ENCODE assay signal across 1 cellular context in the genomic region with DNA sequence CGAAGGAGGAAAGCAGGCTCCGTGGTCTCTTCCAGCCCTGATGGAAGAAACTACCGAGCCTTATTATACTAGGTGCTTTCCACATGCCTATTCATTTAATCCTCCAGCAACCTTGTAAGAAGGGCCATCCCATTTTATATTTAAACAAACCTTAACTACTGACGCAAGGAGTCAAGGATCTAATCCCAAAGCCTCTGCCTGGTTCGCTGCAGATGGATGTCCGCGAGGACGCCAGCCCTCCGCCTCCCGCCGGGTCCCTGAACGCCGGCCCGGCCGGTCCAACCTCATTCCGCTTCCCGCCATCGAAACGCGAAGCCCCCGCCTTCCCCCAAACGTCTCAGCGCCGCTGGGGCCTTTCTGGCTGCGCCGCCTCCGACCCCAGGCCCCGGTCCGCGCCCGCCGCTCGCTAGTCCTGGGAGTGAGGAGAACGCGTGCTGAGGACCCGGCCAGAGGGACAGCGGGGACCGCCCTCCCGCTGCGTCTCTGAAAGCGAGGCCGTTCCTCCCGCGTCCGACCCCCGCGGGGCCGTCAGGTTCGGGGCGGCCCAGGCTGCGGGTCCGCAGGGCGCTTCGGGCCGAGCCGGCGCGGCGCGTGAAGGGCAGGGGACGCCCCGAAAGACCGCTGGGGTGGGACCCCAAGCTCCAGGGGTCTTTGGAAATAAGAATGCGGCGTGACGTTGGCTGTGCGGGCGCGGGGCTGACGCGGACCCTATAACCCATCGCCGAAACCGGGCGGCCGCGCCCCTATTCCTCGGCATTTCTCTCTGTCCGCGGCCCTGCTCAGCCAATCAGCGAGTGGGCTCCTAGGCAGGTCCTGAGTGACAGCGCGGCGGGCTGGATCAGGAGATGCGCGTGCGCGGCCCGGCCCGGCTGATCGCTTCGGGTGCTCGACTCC.
TF ChIP-seq lines count a peak whose summit lies in the region.

No MANE protein-coding gene starts in this region.

TF ChIP-seq in HepG2, 621 proteins besides CTCF, POLR2A, EP300 and RAD21 (continued from another document and continues in another):
- TF ChIP-seq, protein P1, sequence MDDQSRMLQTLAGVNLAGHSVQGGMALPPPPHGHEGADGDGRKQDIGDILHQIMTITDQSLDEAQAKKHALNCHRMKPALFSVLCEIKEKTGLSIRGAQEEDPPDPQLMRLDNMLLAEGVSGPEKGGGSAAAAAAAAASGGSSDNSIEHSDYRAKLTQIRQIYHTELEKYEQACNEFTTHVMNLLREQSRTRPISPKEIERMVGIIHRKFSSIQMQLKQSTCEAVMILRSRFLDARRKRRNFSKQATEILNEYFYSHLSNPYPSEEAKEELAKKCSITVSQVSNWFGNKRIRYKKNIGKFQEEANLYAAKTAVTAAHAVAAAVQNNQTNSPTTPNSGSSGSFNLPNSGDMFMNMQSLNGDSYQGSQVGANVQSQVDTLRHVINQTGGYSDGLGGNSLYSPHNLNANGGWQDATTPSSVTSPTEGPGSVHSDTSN (CRISPR knock-in tag; IDR thresholded peaks at IDR 0.05; ENCODE audit: borderline replicate concordance), result no peak
- TF ChIP-seq ZBTB1 (CRISPR knock-in tag; IDR thresholded peaks at IDR 0.05; ENCODE audit: borderline replicate concordance), result no peak
- TF ChIP-seq, protein P2, sequence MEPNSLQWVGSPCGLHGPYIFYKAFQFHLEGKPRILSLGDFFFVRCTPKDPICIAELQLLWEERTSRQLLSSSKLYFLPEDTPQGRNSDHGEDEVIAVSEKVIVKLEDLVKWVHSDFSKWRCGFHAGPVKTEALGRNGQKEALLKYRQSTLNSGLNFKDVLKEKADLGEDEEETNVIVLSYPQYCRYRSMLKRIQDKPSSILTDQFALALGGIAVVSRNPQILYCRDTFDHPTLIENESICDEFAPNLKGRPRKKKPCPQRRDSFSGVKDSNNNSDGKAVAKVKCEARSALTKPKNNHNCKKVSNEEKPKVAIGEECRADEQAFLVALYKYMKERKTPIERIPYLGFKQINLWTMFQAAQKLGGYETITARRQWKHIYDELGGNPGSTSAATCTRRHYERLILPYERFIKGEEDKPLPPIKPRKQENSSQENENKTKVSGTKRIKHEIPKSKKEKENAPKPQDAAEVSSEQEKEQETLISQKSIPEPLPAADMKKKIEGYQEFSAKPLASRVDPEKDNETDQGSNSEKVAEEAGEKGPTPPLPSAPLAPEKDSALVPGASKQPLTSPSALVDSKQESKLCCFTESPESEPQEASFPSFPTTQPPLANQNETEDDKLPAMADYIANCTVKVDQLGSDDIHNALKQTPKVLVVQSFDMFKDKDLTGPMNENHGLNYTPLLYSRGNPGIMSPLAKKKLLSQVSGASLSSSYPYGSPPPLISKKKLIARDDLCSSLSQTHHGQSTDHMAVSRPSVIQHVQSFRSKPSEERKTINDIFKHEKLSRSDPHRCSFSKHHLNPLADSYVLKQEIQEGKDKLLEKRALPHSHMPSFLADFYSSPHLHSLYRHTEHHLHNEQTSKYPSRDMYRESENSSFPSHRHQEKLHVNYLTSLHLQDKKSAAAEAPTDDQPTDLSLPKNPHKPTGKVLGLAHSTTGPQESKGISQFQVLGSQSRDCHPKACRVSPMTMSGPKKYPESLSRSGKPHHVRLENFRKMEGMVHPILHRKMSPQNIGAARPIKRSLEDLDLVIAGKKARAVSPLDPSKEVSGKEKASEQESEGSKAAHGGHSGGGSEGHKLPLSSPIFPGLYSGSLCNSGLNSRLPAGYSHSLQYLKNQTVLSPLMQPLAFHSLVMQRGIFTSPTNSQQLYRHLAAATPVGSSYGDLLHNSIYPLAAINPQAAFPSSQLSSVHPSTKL (CRISPR knock-in tag; IDR thresholded peaks at IDR 0.05), result no peak
- TF ChIP-seq GABPB1 (CRISPR knock-in tag; IDR thresholded peaks at IDR 0.05), result no peak
- no peak for TF ChIP-seq ZNF746 (CRISPR knock-in tag; IDR thresholded peaks at IDR 0.05)
- TF ChIP-seq IKZF1 (IDR thresholded peaks at IDR 0.05), result no peak
- peak; percentile 68 for TF ChIP-seq AGO2 (optimal IDR thresholded peaks at IDR 0.05; ENCODE audit: low read depth, low read length)
- no peak for TF ChIP-seq SP140L (CRISPR knock-in tag; IDR thresholded peaks at IDR 0.05; ENCODE audit: borderline replicate concordance)
- TF ChIP-seq, protein P3, sequence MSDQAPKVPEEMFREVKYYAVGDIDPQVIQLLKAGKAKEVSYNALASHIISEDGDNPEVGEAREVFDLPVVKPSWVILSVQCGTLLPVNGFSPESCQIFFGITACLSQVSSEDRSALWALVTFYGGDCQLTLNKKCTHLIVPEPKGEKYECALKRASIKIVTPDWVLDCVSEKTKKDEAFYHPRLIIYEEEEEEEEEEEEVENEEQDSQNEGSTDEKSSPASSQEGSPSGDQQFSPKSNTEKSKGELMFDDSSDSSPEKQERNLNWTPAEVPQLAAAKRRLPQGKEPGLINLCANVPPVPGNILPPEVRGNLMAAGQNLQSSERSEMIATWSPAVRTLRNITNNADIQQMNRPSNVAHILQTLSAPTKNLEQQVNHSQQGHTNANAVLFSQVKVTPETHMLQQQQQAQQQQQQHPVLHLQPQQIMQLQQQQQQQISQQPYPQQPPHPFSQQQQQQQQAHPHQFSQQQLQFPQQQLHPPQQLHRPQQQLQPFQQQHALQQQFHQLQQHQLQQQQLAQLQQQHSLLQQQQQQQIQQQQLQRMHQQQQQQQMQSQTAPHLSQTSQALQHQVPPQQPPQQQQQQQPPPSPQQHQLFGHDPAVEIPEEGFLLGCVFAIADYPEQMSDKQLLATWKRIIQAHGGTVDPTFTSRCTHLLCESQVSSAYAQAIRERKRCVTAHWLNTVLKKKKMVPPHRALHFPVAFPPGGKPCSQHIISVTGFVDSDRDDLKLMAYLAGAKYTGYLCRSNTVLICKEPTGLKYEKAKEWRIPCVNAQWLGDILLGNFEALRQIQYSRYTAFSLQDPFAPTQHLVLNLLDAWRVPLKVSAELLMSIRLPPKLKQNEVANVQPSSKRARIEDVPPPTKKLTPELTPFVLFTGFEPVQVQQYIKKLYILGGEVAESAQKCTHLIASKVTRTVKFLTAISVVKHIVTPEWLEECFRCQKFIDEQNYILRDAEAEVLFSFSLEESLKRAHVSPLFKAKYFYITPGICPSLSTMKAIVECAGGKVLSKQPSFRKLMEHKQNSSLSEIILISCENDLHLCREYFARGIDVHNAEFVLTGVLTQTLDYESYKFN (CRISPR knock-in tag; conservative IDR thresholded peaks at IDR 0.05), result 0 out of 2 replicates have a peak, but pooled peaks have one; percentile 5
- TF ChIP-seq KLF12 (CRISPR knock-in tag; IDR thresholded peaks at IDR 0.05; ENCODE audit: borderline replicate concordance), result no peak
- TF ChIP-seq, protein P4, sequence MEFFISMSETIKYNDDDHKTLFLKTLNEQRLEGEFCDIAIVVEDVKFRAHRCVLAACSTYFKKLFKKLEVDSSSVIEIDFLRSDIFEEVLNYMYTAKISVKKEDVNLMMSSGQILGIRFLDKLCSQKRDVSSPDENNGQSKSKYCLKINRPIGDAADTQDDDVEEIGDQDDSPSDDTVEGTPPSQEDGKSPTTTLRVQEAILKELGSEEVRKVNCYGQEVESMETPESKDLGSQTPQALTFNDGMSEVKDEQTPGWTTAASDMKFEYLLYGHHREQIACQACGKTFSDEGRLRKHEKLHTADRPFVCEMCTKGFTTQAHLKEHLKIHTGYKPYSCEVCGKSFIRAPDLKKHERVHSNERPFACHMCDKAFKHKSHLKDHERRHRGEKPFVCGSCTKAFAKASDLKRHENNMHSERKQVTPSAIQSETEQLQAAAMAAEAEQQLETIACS (CRISPR knock-in tag; IDR thresholded peaks at IDR 0.05), result no peak; the same call in 1 of the 2 replicates
- TF ChIP-seq PHB2 (IDR thresholded peaks at IDR 0.05; ENCODE audit: partially characterized antibody), result no peak
- peak; percentile 30; the same call in 1 of the 2 replicates for TF ChIP-seq KDM3A (CRISPR knock-in tag; IDR thresholded peaks at IDR 0.05; ENCODE audit: low read depth)
- TF ChIP-seq, protein P5, sequence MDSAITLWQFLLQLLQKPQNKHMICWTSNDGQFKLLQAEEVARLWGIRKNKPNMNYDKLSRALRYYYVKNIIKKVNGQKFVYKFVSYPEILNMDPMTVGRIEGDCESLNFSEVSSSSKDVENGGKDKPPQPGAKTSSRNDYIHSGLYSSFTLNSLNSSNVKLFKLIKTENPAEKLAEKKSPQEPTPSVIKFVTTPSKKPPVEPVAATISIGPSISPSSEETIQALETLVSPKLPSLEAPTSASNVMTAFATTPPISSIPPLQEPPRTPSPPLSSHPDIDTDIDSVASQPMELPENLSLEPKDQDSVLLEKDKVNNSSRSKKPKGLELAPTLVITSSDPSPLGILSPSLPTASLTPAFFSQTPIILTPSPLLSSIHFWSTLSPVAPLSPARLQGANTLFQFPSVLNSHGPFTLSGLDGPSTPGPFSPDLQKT (CRISPR knock-in tag; IDR thresholded peaks at IDR 0.05; ENCODE audit: borderline replicate concordance), result no peak
- TF ChIP-seq, protein P6, sequence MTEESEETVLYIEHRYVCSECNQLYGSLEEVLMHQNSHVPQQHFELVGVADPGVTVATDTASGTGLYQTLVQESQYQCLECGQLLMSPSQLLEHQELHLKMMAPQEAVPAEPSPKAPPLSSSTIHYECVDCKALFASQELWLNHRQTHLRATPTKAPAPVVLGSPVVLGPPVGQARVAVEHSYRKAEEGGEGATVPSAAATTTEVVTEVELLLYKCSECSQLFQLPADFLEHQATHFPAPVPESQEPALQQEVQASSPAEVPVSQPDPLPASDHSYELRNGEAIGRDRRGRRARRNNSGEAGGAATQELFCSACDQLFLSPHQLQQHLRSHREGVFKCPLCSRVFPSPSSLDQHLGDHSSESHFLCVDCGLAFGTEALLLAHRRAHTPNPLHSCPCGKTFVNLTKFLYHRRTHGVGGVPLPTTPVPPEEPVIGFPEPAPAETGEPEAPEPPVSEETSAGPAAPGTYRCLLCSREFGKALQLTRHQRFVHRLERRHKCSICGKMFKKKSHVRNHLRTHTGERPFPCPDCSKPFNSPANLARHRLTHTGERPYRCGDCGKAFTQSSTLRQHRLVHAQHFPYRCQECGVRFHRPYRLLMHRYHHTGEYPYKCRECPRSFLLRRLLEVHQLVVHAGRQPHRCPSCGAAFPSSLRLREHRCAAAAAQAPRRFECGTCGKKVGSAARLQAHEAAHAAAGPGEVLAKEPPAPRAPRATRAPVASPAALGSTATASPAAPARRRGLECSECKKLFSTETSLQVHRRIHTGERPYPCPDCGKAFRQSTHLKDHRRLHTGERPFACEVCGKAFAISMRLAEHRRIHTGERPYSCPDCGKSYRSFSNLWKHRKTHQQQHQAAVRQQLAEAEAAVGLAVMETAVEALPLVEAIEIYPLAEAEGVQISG (CRISPR knock-in tag; IDR thresholded peaks at IDR 0.05), result peak; percentile 38; the same call in 1 of the 2 replicates
- TF ChIP-seq, protein P7, sequence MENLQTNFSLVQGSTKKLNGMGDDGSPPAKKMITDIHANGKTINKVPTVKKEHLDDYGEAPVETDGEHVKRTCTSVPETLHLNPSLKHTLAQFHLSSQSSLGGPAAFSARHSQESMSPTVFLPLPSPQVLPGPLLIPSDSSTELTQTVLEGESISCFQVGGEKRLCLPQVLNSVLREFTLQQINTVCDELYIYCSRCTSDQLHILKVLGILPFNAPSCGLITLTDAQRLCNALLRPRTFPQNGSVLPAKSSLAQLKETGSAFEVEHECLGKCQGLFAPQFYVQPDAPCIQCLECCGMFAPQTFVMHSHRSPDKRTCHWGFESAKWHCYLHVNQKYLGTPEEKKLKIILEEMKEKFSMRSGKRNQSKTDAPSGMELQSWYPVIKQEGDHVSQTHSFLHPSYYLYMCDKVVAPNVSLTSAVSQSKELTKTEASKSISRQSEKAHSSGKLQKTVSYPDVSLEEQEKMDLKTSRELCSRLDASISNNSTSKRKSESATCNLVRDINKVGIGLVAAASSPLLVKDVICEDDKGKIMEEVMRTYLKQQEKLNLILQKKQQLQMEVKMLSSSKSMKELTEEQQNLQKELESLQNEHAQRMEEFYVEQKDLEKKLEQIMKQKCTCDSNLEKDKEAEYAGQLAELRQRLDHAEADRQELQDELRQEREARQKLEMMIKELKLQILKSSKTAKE (CRISPR knock-in tag; IDR thresholded peaks at IDR 0.05; ENCODE audit: borderline replicate concordance), result no peak
- TF ChIP-seq, protein P8, sequence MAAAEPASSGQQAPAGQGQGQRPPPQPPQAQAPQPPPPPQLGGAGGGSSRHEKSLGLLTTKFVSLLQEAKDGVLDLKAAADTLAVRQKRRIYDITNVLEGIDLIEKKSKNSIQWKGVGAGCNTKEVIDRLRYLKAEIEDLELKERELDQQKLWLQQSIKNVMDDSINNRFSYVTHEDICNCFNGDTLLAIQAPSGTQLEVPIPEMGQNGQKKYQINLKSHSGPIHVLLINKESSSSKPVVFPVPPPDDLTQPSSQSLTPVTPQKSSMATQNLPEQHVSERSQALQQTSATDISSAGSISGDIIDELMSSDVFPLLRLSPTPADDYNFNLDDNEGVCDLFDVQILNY (CRISPR knock-in tag; conservative IDR thresholded peaks at IDR 0.05), result no peak
- no peak for TF ChIP-seq ZNF143 (CRISPR knock-in tag; IDR thresholded peaks at IDR 0.05)
- TF ChIP-seq, protein P9, sequence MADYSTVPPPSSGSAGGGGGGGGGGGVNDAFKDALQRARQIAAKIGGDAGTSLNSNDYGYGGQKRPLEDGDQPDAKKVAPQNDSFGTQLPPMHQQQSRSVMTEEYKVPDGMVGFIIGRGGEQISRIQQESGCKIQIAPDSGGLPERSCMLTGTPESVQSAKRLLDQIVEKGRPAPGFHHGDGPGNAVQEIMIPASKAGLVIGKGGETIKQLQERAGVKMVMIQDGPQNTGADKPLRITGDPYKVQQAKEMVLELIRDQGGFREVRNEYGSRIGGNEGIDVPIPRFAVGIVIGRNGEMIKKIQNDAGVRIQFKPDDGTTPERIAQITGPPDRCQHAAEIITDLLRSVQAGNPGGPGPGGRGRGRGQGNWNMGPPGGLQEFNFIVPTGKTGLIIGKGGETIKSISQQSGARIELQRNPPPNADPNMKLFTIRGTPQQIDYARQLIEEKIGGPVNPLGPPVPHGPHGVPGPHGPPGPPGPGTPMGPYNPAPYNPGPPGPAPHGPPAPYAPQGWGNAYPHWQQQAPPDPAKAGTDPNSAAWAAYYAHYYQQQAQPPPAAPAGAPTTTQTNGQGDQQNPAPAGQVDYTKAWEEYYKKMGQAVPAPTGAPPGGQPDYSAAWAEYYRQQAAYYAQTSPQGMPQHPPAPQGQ (CRISPR knock-in tag; IDR thresholded peaks at IDR 0.05; ENCODE audit: borderline replicate concordance), result no peak
- 0 out of 2 replicates have a peak, but pooled peaks have one; percentile 4 for TF ChIP-seq ZNF878 (CRISPR knock-in tag; IDR thresholded peaks at IDR 0.05)
- TF ChIP-seq, protein P10, sequence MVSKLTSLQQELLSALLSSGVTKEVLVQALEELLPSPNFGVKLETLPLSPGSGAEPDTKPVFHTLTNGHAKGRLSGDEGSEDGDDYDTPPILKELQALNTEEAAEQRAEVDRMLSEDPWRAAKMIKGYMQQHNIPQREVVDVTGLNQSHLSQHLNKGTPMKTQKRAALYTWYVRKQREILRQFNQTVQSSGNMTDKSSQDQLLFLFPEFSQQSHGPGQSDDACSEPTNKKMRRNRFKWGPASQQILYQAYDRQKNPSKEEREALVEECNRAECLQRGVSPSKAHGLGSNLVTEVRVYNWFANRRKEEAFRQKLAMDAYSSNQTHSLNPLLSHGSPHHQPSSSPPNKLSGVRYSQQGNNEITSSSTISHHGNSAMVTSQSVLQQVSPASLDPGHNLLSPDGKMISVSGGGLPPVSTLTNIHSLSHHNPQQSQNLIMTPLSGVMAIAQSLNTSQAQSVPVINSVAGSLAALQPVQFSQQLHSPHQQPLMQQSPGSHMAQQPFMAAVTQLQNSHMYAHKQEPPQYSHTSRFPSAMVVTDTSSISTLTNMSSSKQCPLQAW (CRISPR knock-in tag; IDR thresholded peaks at IDR 0.05), result 0 out of 2 replicates have a peak, but pooled peaks have one; percentile 15
- no peak for TF ChIP-seq CENPX (CRISPR knock-in tag; IDR thresholded peaks at IDR 0.05)
- no peak for TF ChIP-seq PPARG (CRISPR knock-in tag; conservative IDR thresholded peaks at IDR 0.05)
